Comparison of ENCODE assay signal across 8 cellular contexts in the genomic region with DNA sequence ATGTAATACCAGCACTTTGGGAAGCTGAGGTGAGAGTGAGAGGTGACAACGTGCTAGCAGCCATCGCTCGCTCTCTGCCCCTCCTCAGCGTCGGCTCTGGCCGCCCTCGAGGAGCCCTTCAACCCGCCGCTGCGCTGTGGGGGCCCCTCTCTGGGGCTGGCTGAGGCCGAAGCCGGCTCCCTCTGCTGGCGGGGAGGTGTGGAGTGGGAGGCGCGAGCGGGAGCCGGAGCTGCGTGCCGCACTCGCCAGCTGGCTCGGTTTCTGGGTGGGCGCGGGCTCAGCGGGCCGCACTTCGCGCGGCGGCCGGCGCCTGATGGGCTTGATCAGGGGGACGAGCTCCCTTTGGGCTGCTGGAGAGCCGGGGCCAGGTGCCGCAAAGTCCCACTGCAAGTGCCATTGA.
DNase-seq lines count a peak whose midpoint lies in the region; ATAC-seq and TF ChIP-seq lines count a peak whose summit lies in the region.

No MANE protein-coding gene starts in this region.

- CTCF ChIA-PET in HEK293 (lab: Yijun Ruan, JAX), result interaction anchor here (0.5 to 2.2 kb wide), 9 partner anchors 14 to 692 kb away, joined by 3 to 11 read pairs (median 4); no protein-coding TSS in a partner anchor

- no peak overlapping the region for H2BK15ac ChIP-seq in mesenchymal stem cell (ENCODE audit: low read depth, poor library complexity, severe bottlenecking)

- H2BK12ac ChIP-seq in mesenchymal stem cell (ENCODE audit: low read length in 2 of 2), result no peak overlapping the region

- no peaks in the 10 kb centered on the region for H3K4me1 ChIP-seq in HEK293 (ENCODE audit: control insufficient read depth, insufficient read depth, low read length)
- no peaks in the 10 kb centered on the region for H3K4me1 ChIP-seq in mesenchymal stem cell (ENCODE audit: control insufficient read depth, insufficient read depth, low read depth, low read length)
- H3K4me1 ChIP-seq in colonic mucosa, result no peaks in the 10 kb centered on the region

- no peak overlapping the region for H2AFZ ChIP-seq in mesenchymal stem cell (ENCODE audit: low read depth, low read length)

- 88% methylated on average over 34 of the region's 34 CpGs for WGBS in mesenchymal stem cell

- no peaks in the 10 kb centered on the region for H3K79me1 ChIP-seq in mesenchymal stem cell (replicated peaks; ENCODE audit: low read length, poor library complexity, severe bottlenecking)

- H3K18ac ChIP-seq in mesenchymal stem cell (ENCODE audit: low read depth in 1 of 2, low read length in 2 of 2), result no peak overlapping the region

- H3K23ac ChIP-seq in mesenchymal stem cell (ENCODE audit: low read length in 2 of 2), result no peak overlapping the region

- POLR2A ChIA-PET in HEK293 (lab: Yijun Ruan, JAX), result interaction anchor here (0.5 kb wide), 1 partner anchor 452 kb away, joined by 3 read pairs; no protein-coding TSS in a partner anchor

- H3K27ac ChIP-seq in 22Rv1 (no peak overlapping the region), HEK293 (ENCODE audit: extremely low read depth, low read depth, low read length) (no peak overlapping the region), mesenchymal stem cell (ENCODE audit: low read length, poor library complexity, severe bottlenecking) (no peak overlapping the region), colonic mucosa (no peak overlapping the region)

- H2AK5ac ChIP-seq in mesenchymal stem cell (ENCODE audit: low read length, severe bottlenecking), result no peak overlapping the region

- no peak overlapping the region for H3K4me2 ChIP-seq in mesenchymal stem cell (ENCODE audit: low read length, poor library complexity, severe bottlenecking)

- H4K91ac ChIP-seq in mesenchymal stem cell (ENCODE audit: low read length), result no peak overlapping the region

- H3K36me3 ChIP-seq in HEK293 (ENCODE audit: control insufficient read depth in 2 of 2, insufficient read depth in 1 of 2, low read length in 2 of 2) (no peaks in the 10 kb centered on the region), mesenchymal stem cell (ENCODE audit: control insufficient read depth in 1 of 2, insufficient read depth in 2 of 2, low read depth in 1 of 2, low read length in 2 of 2) (no peaks in the 10 kb centered on the region), colonic mucosa (no peaks in the 10 kb centered on the region)

- H3K4ac ChIP-seq in mesenchymal stem cell (ENCODE audit: low read depth in 1 of 2, low read length in 2 of 2), result no peak overlapping the region

- intact Hi-C loops in colonic mucosa (cut with DNase I), result no loop called here

- DNase-seq in choroid plexus epithelial cell (ENCODE audit: low read depth) (peak; percentile 25), mesenchymal stem cell (no peak), HuH-7.5 (ENCODE audit: low spot score) (no peak), NCI-H774 (lab: John Stamatoyannopoulos, UW) (no peak), colonic mucosa (no peak)

- H3K4me3 ChIP-seq in HEK293 (ENCODE audit: low read depth, low read length) (no peak overlapping the region; the same call in 1 of the 2 replicates), choroid plexus epithelial cell (ENCODE audit: low read depth, low read length) (peak overlapping the region; percentile 11), mesenchymal stem cell (ENCODE audit: insufficient read depth in 1 of 2, low read depth in 1 of 2, low read length in 2 of 2) (peak overlapping the region in 1 of 2 experiments; percentile 66), colonic mucosa (no peak overlapping the region)

- ATAC-seq in GM18907 (IDR thresholded peaks at IDR 0.05; ENCODE audit: unreplicated experiment), result no peak

- H3K9me3 ChIP-seq in HEK293 (ENCODE audit: control insufficient read depth, insufficient read depth, low read depth, low read length) (no peaks in the 10 kb centered on the region), mesenchymal stem cell (ENCODE audit: control insufficient read depth, low read length) (no peaks in the 10 kb centered on the region), colonic mucosa (no peaks in the 10 kb centered on the region)

- H3K27me3 ChIP-seq in mesenchymal stem cell (ENCODE audit: control insufficient read depth in 1 of 2, insufficient read depth in 1 of 2, low read length in 2 of 2) (peaks cover 0 to 25% of the 10 kb centered on the region in 2 experiments), colonic mucosa (no peaks in the 10 kb centered on the region)

- H4K8ac ChIP-seq in mesenchymal stem cell (ENCODE audit: low read length), result no peak overlapping the region

- peak overlapping the region; percentile 72 for H3K9ac ChIP-seq in mesenchymal stem cell (ENCODE audit: low read length)
- H3K9ac ChIP-seq in colonic mucosa (ENCODE audit: low read depth in 2 of 2, low read length in 2 of 2), result no peak overlapping the region

- H2BK5ac ChIP-seq in mesenchymal stem cell (ENCODE audit: low read depth, low read length, poor library complexity, severe bottlenecking), result no peak overlapping the region

- TF ChIP-seq CTCF in 22Rv1 (IDR thresholded peaks at IDR 0.05), result peak; percentile 43
- no peak for TF ChIP-seq CTCF in HEK293 (tag by site-specific recombination; IDR thresholded peaks at IDR 0.05)
- TF ChIP-seq CTCF in choroid plexus epithelial cell (conservative IDR thresholded peaks at IDR 0.05; ENCODE audit: low read depth, low read length), result peak; percentile 45
- TF ChIP-seq CTCF in colonic mucosa (IDR thresholded peaks at IDR 0.05), result no peak

- H3K14ac ChIP-seq in mesenchymal stem cell (ENCODE audit: low read length in 2 of 2), result no peak overlapping the region

- H2BK120ac ChIP-seq in mesenchymal stem cell (ENCODE audit: low read depth, low read length), result no peak overlapping the region

TF ChIP-seq in HEK293, 187 proteins besides CTCF, POLR2A, EP300 and RAD21:
- TF ChIP-seq ZSCAN30 (tag by site-specific recombination; IDR thresholded peaks at IDR 0.05) (no peak), HOXD13 (CRISPR knock-in tag; IDR thresholded peaks at IDR 0.05; ENCODE audit: borderline replicate concordance) (no peak), PATZ1 (tag by site-specific recombination; IDR thresholded peaks at IDR 0.05) (0 out of 2 replicates have a peak, but pooled peaks have one; percentile 17), ZNF792 (tag by site-specific recombination; IDR thresholded peaks at IDR 0.05) (no peak)
- TF ChIP-seq, protein P1, sequence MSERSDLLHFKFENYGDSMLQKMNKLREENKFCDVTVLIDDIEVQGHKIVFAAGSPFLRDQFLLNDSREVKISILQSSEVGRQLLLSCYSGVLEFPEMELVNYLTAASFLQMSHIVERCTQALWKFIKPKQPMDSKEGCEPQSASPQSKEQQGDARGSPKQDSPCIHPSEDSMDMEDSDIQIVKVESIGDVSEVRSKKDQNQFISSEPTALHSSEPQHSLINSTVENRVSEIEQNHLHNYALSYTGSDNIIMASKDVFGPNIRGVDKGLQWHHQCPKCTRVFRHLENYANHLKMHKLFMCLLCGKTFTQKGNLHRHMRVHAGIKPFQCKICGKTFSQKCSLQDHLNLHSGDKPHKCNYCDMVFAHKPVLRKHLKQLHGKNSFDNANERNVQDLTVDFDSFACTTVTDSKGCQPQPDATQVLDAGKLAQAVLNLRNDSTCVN (tag by site-specific recombination; optimal IDR thresholded peaks at IDR 0.05), result peak; percentile 23
TF ChIP-seq in HEK293: peak in this region for 2.

Comparison
In these comparisons a context has a peak if more than half of its experiments do, and no peak if none do; other contexts are left out.
1. CTCF ChIP-seq: peak in 22Rv1 (single experiment) and choroid plexus epithelial cell (single experiment); none in HEK293 (single experiment) and colonic mucosa (single experiment).